Comparison of ENCODE assay signal across 1 cellular context in genomic region chr14:82075566-82075965, GRCh38.
TF ChIP-seq lines count a peak whose summit lies in the region.

No MANE protein-coding gene starts in this region.

TF ChIP-seq in WTC11, 78 proteins besides CTCF, POLR2A, EP300 and RAD21 (continued from another document):
- TF ChIP-seq FOXJ3 (CRISPR knock-in tag; IDR thresholded peaks at IDR 0.05; ENCODE audit: borderline replicate concordance) (no peak), FOXP1 (CRISPR knock-in tag; IDR thresholded peaks at IDR 0.05; ENCODE audit: borderline replicate concordance) (no peak), ZSCAN18 (CRISPR knock-in tag; IDR thresholded peaks at IDR 0.05) (no peak), CREM (CRISPR knock-in tag; IDR thresholded peaks at IDR 0.05) (0 out of 2 replicates have a peak, but pooled peaks have one; percentile 67), ZNF317 (CRISPR knock-in tag; IDR thresholded peaks at IDR 0.05; ENCODE audit: borderline replicate concordance, low read depth) (0 out of 2 replicates have a peak, but pooled peaks have one; percentile 26), ZNF219 (CRISPR knock-in tag; IDR thresholded peaks at IDR 0.05; ENCODE audit: borderline replicate concordance) (peak; percentile 88; the same call in 1 of the 2 replicates), ATF1 (CRISPR knock-in tag; IDR thresholded peaks at IDR 0.05) (no peak), IRF2 (CRISPR knock-in tag; IDR thresholded peaks at IDR 0.05; ENCODE audit: borderline replicate concordance, low read depth) (no peak), RORB (CRISPR knock-in tag; IDR thresholded peaks at IDR 0.05) (no peak), FOXP4 (CRISPR knock-in tag; IDR thresholded peaks at IDR 0.05) (peak; percentile 94), TEAD4 (CRISPR knock-in tag; IDR thresholded peaks at IDR 0.05) (peak; percentile 92), KAT7 (CRISPR knock-in tag; IDR thresholded peaks at IDR 0.05; ENCODE audit: borderline replicate concordance) (no peak), ZMAT4 (CRISPR knock-in tag; IDR thresholded peaks at IDR 0.05) (no peak), USF1 (CRISPR knock-in tag; IDR thresholded peaks at IDR 0.05) (peak; percentile 73; the same call in 1 of the 2 replicates), ZNF425 (CRISPR knock-in tag; conservative IDR thresholded peaks at IDR 0.05) (no peak), JAZF1 (CRISPR knock-in tag; IDR thresholded peaks at IDR 0.05) (no peak), GRHL2 (CRISPR knock-in tag; IDR thresholded peaks at IDR 0.05; ENCODE audit: insufficient replicate concordance, severe bottlenecking) (no peak), SMAD4 (CRISPR knock-in tag; IDR thresholded peaks at IDR 0.05) (peak; percentile 91), ZNF671 (CRISPR knock-in tag; IDR thresholded peaks at IDR 0.05) (no peak), NR2C2 (CRISPR knock-in tag; IDR thresholded peaks at IDR 0.05) (no peak), ZNF263 (CRISPR knock-in tag; IDR thresholded peaks at IDR 0.05; ENCODE audit: low read depth) (no peak), ZNF423 (CRISPR knock-in tag; IDR thresholded peaks at IDR 0.05) (no peak), MXD4 (CRISPR knock-in tag; IDR thresholded peaks at IDR 0.05; ENCODE audit: borderline replicate concordance) (no peak), SOX15 (CRISPR knock-in tag; IDR thresholded peaks at IDR 0.05) (no peak), SP1 (CRISPR knock-in tag; conservative IDR thresholded peaks at IDR 0.05) (no peak), NFE2L1 (CRISPR knock-in tag; IDR thresholded peaks at IDR 0.05) (no peak)
- TF ChIP-seq, protein P1, sequence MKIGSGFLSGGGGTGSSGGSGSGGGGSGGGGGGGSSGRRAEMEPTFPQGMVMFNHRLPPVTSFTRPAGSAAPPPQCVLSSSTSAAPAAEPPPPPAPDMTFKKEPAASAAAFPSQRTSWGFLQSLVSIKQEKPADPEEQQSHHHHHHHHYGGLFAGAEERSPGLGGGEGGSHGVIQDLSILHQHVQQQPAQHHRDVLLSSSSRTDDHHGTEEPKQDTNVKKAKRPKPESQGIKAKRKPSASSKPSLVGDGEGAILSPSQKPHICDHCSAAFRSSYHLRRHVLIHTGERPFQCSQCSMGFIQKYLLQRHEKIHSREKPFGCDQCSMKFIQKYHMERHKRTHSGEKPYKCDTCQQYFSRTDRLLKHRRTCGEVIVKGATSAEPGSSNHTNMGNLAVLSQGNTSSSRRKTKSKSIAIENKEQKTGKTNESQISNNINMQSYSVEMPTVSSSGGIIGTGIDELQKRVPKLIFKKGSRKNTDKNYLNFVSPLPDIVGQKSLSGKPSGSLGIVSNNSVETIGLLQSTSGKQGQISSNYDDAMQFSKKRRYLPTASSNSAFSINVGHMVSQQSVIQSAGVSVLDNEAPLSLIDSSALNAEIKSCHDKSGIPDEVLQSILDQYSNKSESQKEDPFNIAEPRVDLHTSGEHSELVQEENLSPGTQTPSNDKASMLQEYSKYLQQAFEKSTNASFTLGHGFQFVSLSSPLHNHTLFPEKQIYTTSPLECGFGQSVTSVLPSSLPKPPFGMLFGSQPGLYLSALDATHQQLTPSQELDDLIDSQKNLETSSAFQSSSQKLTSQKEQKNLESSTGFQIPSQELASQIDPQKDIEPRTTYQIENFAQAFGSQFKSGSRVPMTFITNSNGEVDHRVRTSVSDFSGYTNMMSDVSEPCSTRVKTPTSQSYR (CRISPR knock-in tag; IDR thresholded peaks at IDR 0.05) = 0 out of 2 replicates have a peak, but pooled peaks have one; percentile 57
- TF ChIP-seq, protein P2, sequence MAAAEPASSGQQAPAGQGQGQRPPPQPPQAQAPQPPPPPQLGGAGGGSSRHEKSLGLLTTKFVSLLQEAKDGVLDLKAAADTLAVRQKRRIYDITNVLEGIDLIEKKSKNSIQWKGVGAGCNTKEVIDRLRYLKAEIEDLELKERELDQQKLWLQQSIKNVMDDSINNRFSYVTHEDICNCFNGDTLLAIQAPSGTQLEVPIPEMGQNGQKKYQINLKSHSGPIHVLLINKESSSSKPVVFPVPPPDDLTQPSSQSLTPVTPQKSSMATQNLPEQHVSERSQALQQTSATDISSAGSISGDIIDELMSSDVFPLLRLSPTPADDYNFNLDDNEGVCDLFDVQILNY (CRISPR knock-in tag; IDR thresholded peaks at IDR 0.05) = no peak
- TF ChIP-seq, protein P3, sequence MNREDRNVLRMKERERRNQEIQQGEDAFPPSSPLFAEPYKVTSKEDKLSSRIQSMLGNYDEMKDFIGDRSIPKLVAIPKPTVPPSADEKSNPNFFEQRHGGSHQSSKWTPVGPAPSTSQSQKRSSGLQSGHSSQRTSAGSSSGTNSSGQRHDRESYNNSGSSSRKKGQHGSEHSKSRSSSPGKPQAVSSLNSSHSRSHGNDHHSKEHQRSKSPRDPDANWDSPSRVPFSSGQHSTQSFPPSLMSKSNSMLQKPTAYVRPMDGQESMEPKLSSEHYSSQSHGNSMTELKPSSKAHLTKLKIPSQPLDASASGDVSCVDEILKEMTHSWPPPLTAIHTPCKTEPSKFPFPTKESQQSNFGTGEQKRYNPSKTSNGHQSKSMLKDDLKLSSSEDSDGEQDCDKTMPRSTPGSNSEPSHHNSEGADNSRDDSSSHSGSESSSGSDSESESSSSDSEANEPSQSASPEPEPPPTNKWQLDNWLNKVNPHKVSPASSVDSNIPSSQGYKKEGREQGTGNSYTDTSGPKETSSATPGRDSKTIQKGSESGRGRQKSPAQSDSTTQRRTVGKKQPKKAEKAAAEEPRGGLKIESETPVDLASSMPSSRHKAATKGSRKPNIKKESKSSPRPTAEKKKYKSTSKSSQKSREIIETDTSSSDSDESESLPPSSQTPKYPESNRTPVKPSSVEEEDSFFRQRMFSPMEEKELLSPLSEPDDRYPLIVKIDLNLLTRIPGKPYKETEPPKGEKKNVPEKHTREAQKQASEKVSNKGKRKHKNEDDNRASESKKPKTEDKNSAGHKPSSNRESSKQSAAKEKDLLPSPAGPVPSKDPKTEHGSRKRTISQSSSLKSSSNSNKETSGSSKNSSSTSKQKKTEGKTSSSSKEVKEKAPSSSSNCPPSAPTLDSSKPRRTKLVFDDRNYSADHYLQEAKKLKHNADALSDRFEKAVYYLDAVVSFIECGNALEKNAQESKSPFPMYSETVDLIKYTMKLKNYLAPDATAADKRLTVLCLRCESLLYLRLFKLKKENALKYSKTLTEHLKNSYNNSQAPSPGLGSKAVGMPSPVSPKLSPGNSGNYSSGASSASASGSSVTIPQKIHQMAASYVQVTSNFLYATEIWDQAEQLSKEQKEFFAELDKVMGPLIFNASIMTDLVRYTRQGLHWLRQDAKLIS (CRISPR knock-in tag; IDR thresholded peaks at IDR 0.05; ENCODE audit: borderline replicate concordance) = no peak
- TF ChIP-seq, protein P4, sequence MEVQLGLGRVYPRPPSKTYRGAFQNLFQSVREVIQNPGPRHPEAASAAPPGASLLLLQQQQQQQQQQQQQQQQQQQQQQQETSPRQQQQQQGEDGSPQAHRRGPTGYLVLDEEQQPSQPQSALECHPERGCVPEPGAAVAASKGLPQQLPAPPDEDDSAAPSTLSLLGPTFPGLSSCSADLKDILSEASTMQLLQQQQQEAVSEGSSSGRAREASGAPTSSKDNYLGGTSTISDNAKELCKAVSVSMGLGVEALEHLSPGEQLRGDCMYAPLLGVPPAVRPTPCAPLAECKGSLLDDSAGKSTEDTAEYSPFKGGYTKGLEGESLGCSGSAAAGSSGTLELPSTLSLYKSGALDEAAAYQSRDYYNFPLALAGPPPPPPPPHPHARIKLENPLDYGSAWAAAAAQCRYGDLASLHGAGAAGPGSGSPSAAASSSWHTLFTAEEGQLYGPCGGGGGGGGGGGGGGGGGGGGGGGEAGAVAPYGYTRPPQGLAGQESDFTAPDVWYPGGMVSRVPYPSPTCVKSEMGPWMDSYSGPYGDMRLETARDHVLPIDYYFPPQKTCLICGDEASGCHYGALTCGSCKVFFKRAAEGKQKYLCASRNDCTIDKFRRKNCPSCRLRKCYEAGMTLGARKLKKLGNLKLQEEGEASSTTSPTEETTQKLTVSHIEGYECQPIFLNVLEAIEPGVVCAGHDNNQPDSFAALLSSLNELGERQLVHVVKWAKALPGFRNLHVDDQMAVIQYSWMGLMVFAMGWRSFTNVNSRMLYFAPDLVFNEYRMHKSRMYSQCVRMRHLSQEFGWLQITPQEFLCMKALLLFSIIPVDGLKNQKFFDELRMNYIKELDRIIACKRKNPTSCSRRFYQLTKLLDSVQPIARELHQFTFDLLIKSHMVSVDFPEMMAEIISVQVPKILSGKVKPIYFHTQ (CRISPR knock-in tag; IDR thresholded peaks at IDR 0.05) = no peak
- TF ChIP-seq, protein P5, sequence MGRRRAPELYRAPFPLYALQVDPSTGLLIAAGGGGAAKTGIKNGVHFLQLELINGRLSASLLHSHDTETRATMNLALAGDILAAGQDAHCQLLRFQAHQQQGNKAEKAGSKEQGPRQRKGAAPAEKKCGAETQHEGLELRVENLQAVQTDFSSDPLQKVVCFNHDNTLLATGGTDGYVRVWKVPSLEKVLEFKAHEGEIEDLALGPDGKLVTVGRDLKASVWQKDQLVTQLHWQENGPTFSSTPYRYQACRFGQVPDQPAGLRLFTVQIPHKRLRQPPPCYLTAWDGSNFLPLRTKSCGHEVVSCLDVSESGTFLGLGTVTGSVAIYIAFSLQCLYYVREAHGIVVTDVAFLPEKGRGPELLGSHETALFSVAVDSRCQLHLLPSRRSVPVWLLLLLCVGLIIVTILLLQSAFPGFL (CRISPR knock-in tag; IDR thresholded peaks at IDR 0.05; ENCODE audit: borderline replicate concordance) = no peak
- TF ChIP-seq, protein P6, sequence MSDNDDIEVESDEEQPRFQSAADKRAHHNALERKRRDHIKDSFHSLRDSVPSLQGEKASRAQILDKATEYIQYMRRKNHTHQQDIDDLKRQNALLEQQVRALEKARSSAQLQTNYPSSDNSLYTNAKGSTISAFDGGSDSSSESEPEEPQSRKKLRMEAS (CRISPR knock-in tag; IDR thresholded peaks at IDR 0.05) = peak; percentile 53; the same call in 1 of the 2 replicates
- TF ChIP-seq, protein P7, sequence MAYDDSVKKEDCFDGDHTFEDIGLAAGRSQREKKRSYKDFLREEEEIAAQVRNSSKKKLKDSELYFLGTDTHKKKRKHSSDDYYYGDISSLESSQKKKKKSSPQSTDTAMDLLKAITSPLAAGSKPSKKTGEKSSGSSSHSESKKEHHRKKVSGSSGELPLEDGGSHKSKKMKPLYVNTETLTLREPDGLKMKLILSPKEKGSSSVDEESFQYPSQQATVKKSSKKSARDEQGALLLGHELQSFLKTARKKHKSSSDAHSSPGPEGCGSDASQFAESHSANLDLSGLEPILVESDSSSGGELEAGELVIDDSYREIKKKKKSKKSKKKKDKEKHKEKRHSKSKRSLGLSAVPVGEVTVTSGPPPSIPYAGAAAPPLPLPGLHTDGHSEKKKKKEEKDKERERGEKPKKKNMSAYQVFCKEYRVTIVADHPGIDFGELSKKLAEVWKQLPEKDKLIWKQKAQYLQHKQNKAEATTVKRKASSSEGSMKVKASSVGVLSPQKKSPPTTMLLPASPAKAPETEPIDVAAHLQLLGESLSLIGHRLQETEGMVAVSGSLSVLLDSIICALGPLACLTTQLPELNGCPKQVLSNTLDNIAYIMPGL (CRISPR knock-in tag; IDR thresholded peaks at IDR 0.05) = no peak
